Comparison of ENCODE assay signal across 7 cellular contexts in the genomic region with DNA sequence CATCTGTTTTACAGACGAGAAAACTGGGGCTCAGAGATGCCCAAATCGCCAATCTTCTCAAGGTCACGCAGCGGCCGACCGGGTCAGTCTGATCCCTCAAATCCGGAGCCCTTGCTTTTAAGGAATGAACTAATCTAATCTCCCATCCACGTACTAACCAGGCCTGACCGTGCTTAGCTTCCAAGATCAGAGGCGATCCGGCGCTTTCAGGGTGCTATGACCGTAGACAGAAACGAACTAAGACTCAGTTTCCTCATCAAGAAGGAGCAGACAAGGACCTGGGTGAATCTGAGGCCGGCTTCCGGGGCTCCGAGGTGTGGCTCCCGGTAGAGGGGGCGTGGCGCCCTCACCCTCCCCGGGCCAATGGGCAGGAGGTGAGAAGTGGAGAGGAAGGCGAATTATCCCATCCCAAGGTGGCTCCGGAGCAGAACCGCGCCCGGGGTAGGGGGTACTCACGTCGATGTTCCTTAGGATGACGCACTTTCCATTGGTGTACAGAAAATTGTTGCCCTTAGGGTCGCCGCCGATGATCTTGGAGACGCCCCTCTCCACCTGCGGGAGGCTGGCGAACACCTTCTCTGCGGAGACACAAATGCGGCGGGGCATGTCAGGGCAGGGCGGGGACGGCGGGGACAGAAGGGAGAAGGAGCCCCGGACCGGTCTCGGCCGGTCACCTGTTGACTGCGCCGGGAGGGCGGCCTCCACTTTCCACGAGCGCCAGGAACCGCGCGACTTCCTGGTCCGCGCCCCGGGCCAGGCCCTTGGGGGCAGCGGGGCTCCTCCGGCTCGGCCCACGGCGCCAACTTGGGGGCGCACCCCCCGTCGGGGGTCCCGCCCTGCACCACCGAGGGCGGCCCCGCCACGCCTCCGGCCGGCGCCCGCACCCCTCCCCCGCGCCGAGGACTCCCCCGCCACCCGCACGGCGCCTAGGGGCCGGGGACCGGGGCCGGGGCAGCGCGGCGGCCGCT. TPM values are rescaled to one million over a fixed set of nuclear protein-coding genes. Genes with fewer than 3 reads are reported as not detected.
DNase-seq lines count a peak whose midpoint lies in the region; ATAC-seq and TF ChIP-seq lines count a peak whose summit lies in the region.

No MANE protein-coding gene starts in this region.

- DNase-seq in HFFc6 = no peak
- DNase-seq in NCI-H1105 treated with DMSO at 0.1 percent for 48 hours (lab: John Stamatoyannopoulos, UW) = peak; percentile 39
- peak; percentile 85 for DNase-seq in activated CD8-positive, alpha-beta T cell treated with anti-CD3 and anti-CD28 coated beads for 36 hours
- peak; percentile 46 to 59 (median 48) for DNase-seq in effector memory CD8-positive, alpha-beta T cell

- peaks cover 48% of the 10 kb centered on the region for H3K36me3 Mint-ChIP-seq in HFFc6 (ENCODE audit: low read depth)
- peaks cover 53% of the 10 kb centered on the region for H3K36me3 Mint-ChIP-seq in activated CD8-positive, alpha-beta T cell treated with anti-CD3 and anti-CD28 coated beads for 36 hours (ENCODE audit: low read depth)
- peaks cover 66% of the 10 kb centered on the region for H3K36me3 Mint-ChIP-seq in effector memory CD8-positive, alpha-beta T cell (ENCODE audit: insufficient read depth)

- H3K27ac Mint-ChIP-seq in HFFc6 = peak overlapping the region; percentile 93
- H3K27ac Mint-ChIP-seq in activated CD8-positive, alpha-beta T cell treated with anti-CD3 and anti-CD28 coated beads for 36 hours = peak overlapping the region; percentile 93
- H3K27ac Mint-ChIP-seq in effector memory CD8-positive, alpha-beta T cell = peak overlapping the region; percentile 94

- POLR2A ChIA-PET in activated CD8-positive, alpha-beta T cell treated with anti-CD3 and anti-CD28 coated beads for 36 hours (lab: Charles Lee) = interaction anchor here (1.0 to 24.9 kb wide), 6 partner anchors 10 to 172 kb away, joined by 3 to 403 read pairs (median 16); no protein-coding TSS in a partner anchor

- H3K36me3 ChIP-seq in mucosa of stomach (ENCODE audit: control insufficient read depth, insufficient read depth, low read length) = peaks cover 29% of the 10 kb centered on the region
- H3K36me3 ChIP-seq in subcutaneous abdominal adipose tissue (ENCODE audit: control insufficient read depth in 5 of 5, insufficient read depth in 5 of 5, low read length in 5 of 5) = peaks cover 0 to 42% (median 40%) of the 10 kb centered on the region in 5 donors

- H3K4me3 ChIP-seq in mucosa of stomach (ENCODE audit: low read length) = peak overlapping the region; percentile 73
- peak overlapping the region; percentile 75 to 89 (median 82) for H3K4me3 ChIP-seq in subcutaneous abdominal adipose tissue (ENCODE audit: low read depth in 1 of 5, low read length in 5 of 5)

- H3K4me3 Mint-ChIP-seq in HFFc6 = peak overlapping the region; percentile 96
- H3K4me3 Mint-ChIP-seq in activated CD8-positive, alpha-beta T cell treated with anti-CD3 and anti-CD28 coated beads for 36 hours = peak overlapping the region; percentile 97
- H3K4me3 Mint-ChIP-seq in effector memory CD8-positive, alpha-beta T cell = peak overlapping the region; percentile 92 to 97

- peak overlapping the region; percentile 93 for H3K27ac ChIP-seq in subcutaneous abdominal adipose tissue (ENCODE audit: low read depth, low read length)

- H3K9me3 ChIP-seq in mucosa of stomach (ENCODE audit: control insufficient read depth, low read length) = no peaks in the 10 kb centered on the region
- H3K9me3 ChIP-seq in subcutaneous abdominal adipose tissue (ENCODE audit: control insufficient read depth in 5 of 5, low read length in 5 of 5) = no peaks in the 10 kb centered on the region

- H3K27me3 ChIP-seq in mucosa of stomach (ENCODE audit: control insufficient read depth, insufficient read depth, low read length) = no peaks in the 10 kb centered on the region
- no peaks in the 10 kb centered on the region for H3K27me3 ChIP-seq in subcutaneous abdominal adipose tissue (ENCODE audit: control insufficient read depth in 5 of 5, insufficient read depth in 4 of 5, low read length in 5 of 5)

- H3K27me3 Mint-ChIP-seq in HFFc6 (ENCODE audit: insufficient read depth) = peaks cover 16% of the 10 kb centered on the region
- no peaks in the 10 kb centered on the region for H3K27me3 Mint-ChIP-seq in activated CD8-positive, alpha-beta T cell treated with anti-CD3 and anti-CD28 coated beads for 36 hours
- no peaks in the 10 kb centered on the region for H3K27me3 Mint-ChIP-seq in effector memory CD8-positive, alpha-beta T cell

- CTCF ChIA-PET in activated CD8-positive, alpha-beta T cell treated with anti-CD3 and anti-CD28 coated beads for 36 hours (lab: Charles Lee) = interaction anchor here (0.7 to 3.5 kb wide), 4 partner anchors 10 to 346 kb away, joined by 3 to 10 read pairs (median 6); no protein-coding TSS in a partner anchor

- intact Hi-C loops in activated CD8-positive, alpha-beta T cell treated with anti-CD3 and anti-CD28 coated beads for 36 hours (cut with micrococcal nuclease) = no loop called here

- peaks cover 32% of the 10 kb centered on the region for H3K4me1 ChIP-seq in mucosa of stomach (ENCODE audit: control insufficient read depth, insufficient read depth, low read length)
- H3K4me1 ChIP-seq in subcutaneous abdominal adipose tissue (ENCODE audit: control insufficient read depth in 5 of 5, insufficient read depth in 5 of 5, low read length in 5 of 5) = peaks cover 9 to 54% (median 41%) of the 10 kb centered on the region in 5 donors

- TF ChIP-seq CTCF in HFFc6 (IDR thresholded peaks at IDR 0.05) = no peak
- TF ChIP-seq CTCF in activated CD8-positive, alpha-beta T cell treated with anti-CD3 and anti-CD28 coated beads for 36 hours (IDR thresholded peaks at IDR 0.05) = no peak

- peak; percentile 22 for ATAC-seq in GM18508 (IDR thresholded peaks at IDR 0.05; ENCODE audit: insufficient read depth, unreplicated experiment)
- peak; percentile 46 for ATAC-seq in activated CD8-positive, alpha-beta T cell treated with anti-CD3 and anti-CD28 coated beads for 36 hours
- ATAC-seq in effector memory CD8-positive, alpha-beta T cell (replicated peaks) = peak; percentile 37

- H3K9me3 Mint-ChIP-seq in HFFc6 = no peaks in the 10 kb centered on the region
- no peaks in the 10 kb centered on the region for H3K9me3 Mint-ChIP-seq in activated CD8-positive, alpha-beta T cell treated with anti-CD3 and anti-CD28 coated beads for 36 hours
- H3K9me3 Mint-ChIP-seq in effector memory CD8-positive, alpha-beta T cell = no peaks in the 10 kb centered on the region

- peaks cover 65% of the 10 kb centered on the region for H3K4me1 Mint-ChIP-seq in HFFc6 (ENCODE audit: low read depth)
- peaks cover 70% of the 10 kb centered on the region for H3K4me1 Mint-ChIP-seq in activated CD8-positive, alpha-beta T cell treated with anti-CD3 and anti-CD28 coated beads for 36 hours (ENCODE audit: low read depth)
- H3K4me1 Mint-ChIP-seq in effector memory CD8-positive, alpha-beta T cell (ENCODE audit: low read depth in 2 of 2) = peaks cover 47 to 53% of the 10 kb centered on the region in 2 donors

- peak overlapping the region; percentile 75 for H3K9ac ChIP-seq in mucosa of stomach (ENCODE audit: low read length)
- H3K9ac ChIP-seq in subcutaneous abdominal adipose tissue (ENCODE audit: low read length in 5 of 5) = peak overlapping the region; percentile 38 to 77 (median 69)

RNA-seq across cellular contexts. Expression of gene WDR1, which starts 0.7 kb away (rescaled TPM):
- 100 to 1,000 TPM; 720 to 838 (median 782) TPM for total RNA-seq in HFFc6 (2021; fragmentation: NEBNext Ultra II Directional; extraction: Animal tissue kit (Norgen Biotek cat#: 25700))
- 100 to 1,000 TPM; 390 to 393 TPM for total RNA-seq in activated CD8-positive, alpha-beta T cell treated with anti-CD3 and anti-CD28 coated beads for 36 hours
